8 cellular contexts compared by ENCODE assay signal in genomic region chr2:224585205-224586088, GRCh38. TPM values are rescaled to one million over a fixed set of nuclear protein-coding genes. Genes with fewer than 3 reads are reported as not detected.
A peak's percentile ranks its signal among the peaks of the same experiment; 100 is the strongest.
DNase-seq lines count a peak whose midpoint lies in the region; ATAC-seq and TF ChIP-seq lines count a peak whose summit lies in the region.

Gene CUL3, minus strand, starts transcription at chr2:224585363. Its CDS starts 354 bp downstream, at chr2:224585009.

- DNase-seq in BE2C (peak; percentile 98), GM19240 (ENCODE audit: insufficient read length, low spot score) (peak; percentile 83), NCI-H526 (lab: John Stamatoyannopoulos, UW) (peak; percentile 96 to 98), colonic mucosa (peak; percentile 100), left colon (peak; percentile 99)
- peak; percentile 100 for DNase-seq in activated CD4-positive, alpha-beta T cell treated with anti-CD3 and anti-CD28 coated beads for 48 hours
- DNase-seq in stimulated activated CD4-positive, alpha-beta T cell treated with anti-CD3 and anti-CD28 coated beads, Interleukin-1b, Interleukin-23, amount 100 ng/mL, for 48 hours = peak; percentile 99

- H3K9ac ChIP-seq in colonic mucosa (ENCODE audit: low read depth in 2 of 2, low read length in 2 of 2) = peak within 1 kb of the TSS; percentile 82 to 96

- no peaks in the 10 kb centered on the region; the same call in none of the 2 replicates for H3K36me3 ChIP-seq in BE2C
- no peaks in the 10 kb centered on the region for H3K36me3 ChIP-seq in colonic mucosa

- no peaks in the 10 kb centered on the region for H3K4me1 ChIP-seq in BE2C
- H3K4me1 ChIP-seq in colonic mucosa = peaks cover 8% of the 10 kb centered on the region

- TF ChIP-seq CTCF in BE2C (IDR thresholded peaks at IDR 0.05; ENCODE audit: low read depth, low read length) (no peak), colonic mucosa (IDR thresholded peaks at IDR 0.05) (no peak)

- peak within 1 kb of the TSS; percentile 85 for H3K27ac ChIP-seq in colonic mucosa

- H3K9me3 ChIP-seq in BE2C = no peaks in the 10 kb centered on the region
- no peaks in the 10 kb centered on the region for H3K9me3 ChIP-seq in colonic mucosa

- H3K27me3 ChIP-seq in BE2C (no peaks in the 10 kb centered on the region), colonic mucosa (no peaks in the 10 kb centered on the region)

- peak within 1 kb of the TSS; percentile 88 for H3K4me3 ChIP-seq in BE2C (ENCODE audit: low read depth, low read length)
- peak within 1 kb of the TSS; percentile 62 for H3K4me3 ChIP-seq in colonic mucosa

- intact Hi-C loops in colonic mucosa (cut with DNase I) (no loop called here), left colon (cut with DNase I, micrococcal nuclease) (no loop called here)

- ATAC-seq in HG03460 (IDR thresholded peaks at IDR 0.05; ENCODE audit: unreplicated experiment) (peak; percentile 87), left colon (peak; percentile 93)

RNA-seq across cellular contexts. Expression of gene CUL3, which starts in this region (rescaled TPM):
- polyA plus RNA-seq in BE2C (2012; ENCODE audit: insufficient read depth, insufficient read length, low read depth) = 67.9 TPM
- total RNA-seq in colonic mucosa (10 to 100 TPM; 83.9 to 88.3 TPM), left colon (10 to 100 TPM; 83.1 to 87.2 TPM)

Comparison
In these comparisons a context has a peak if more than half of its experiments do, and no peak if none do; other contexts are left out.
1. Peak in every context shown above with its lines: DNase-seq, ATAC-seq, H3K4me3 ChIP-seq and H3K27ac ChIP-seq.